17 cellular contexts compared by ENCODE assay signal in genomic region chr3:97974996-97975395, GRCh38.
"Had no signal": no experiment of that assay in that cellular context is flagged by ENCODE, and none has a peak within 500 bp of the region (broad histone marks: within the 10 kb centered on the region; RNA-seq: fewer than 3 reads in every experiment).

No MANE protein-coding gene starts in this region.

- H3K27ac ChIP-seq: body of pancreas, colonic mucosa, esophagus muscularis mucosa, hepatocyte, uterus had no signal

- DNase-seq: activated CD4-positive, alpha-beta T cell treated with anti-CD3 and anti-CD28 coated beads for 4 hours; activated effector memory CD4-positive, alpha-beta T cell treated with Interleukin-2 at 50 U/mL for 16 hours; activated T-cell treated with anti-CD3 and anti-CD28 coated beads, Interleukin-2, amount 50 U/mL, for 1 hour; amygdala; body of pancreas; caudate nucleus; colonic mucosa; islet precursor cell; midbrain; T-helper 17 cell; uterus had no signal

- ATAC-seq: activated naive CD4-positive, alpha-beta T cell treated with anti-CD3 and anti-CD28 coated beads, Interleukin-2, amount 50 U/mL, for 72 hours; body of pancreas; stimulated activated effector memory CD8-positive, alpha-beta T cell treated with anti-CD3 and anti-CD28 coated beads, Interleukin-12 subunit alpha, Interleukin-12 subunit beta, amount 100 ng/mL, for 72 hours; T-helper 17 cell; WTC11 had no signal

- H3K36me3 ChIP-seq: colonic mucosa, esophagus muscularis mucosa, uterus had no signal

- H3K27ac Mint-ChIP-seq: activated naive CD4-positive, alpha-beta T cell treated with anti-CD3 and anti-CD28 coated beads, Interleukin-2, amount 50 U/mL, for 72 hours; stimulated activated effector memory CD8-positive, alpha-beta T cell treated with anti-CD3 and anti-CD28 coated beads, Interleukin-12 subunit alpha, Interleukin-12 subunit beta, amount 100 ng/mL, for 72 hours; T-helper 17 cell; WTC11 had no signal

- FAIRE-seq: TTC549 had no signal

- H3K27me3 Mint-ChIP-seq: T-helper 17 cell had no signal

- H3K36me3 Mint-ChIP-seq: stimulated activated effector memory CD8-positive, alpha-beta T cell treated with anti-CD3 and anti-CD28 coated beads, Interleukin-12 subunit alpha, Interleukin-12 subunit beta, amount 100 ng/mL, for 72 hours; WTC11 had no signal

- H3K4me1 ChIP-seq: uterus had no signal

- H3K9me3 Mint-ChIP-seq: activated naive CD4-positive, alpha-beta T cell treated with anti-CD3 and anti-CD28 coated beads, Interleukin-2, amount 50 U/mL, for 72 hours; stimulated activated effector memory CD8-positive, alpha-beta T cell treated with anti-CD3 and anti-CD28 coated beads, Interleukin-12 subunit alpha, Interleukin-12 subunit beta, amount 100 ng/mL, for 72 hours; WTC11 had no signal

- H3K4me3 Mint-ChIP-seq: stimulated activated effector memory CD8-positive, alpha-beta T cell treated with anti-CD3 and anti-CD28 coated beads, Interleukin-12 subunit alpha, Interleukin-12 subunit beta, amount 100 ng/mL, for 72 hours; T-helper 17 cell; WTC11 had no signal

- H3K27me3 ChIP-seq: body of pancreas, colonic mucosa, esophagus muscularis mucosa, hepatocyte, uterus had no signal

- H3K9me3 ChIP-seq: body of pancreas, colonic mucosa, esophagus muscularis mucosa, uterus had no signal

- H3K4me3 ChIP-seq: body of pancreas, colonic mucosa, esophagus muscularis mucosa, hepatocyte, uterus had no signal
